9 cellular contexts compared by ENCODE assay signal in the genomic region with DNA sequence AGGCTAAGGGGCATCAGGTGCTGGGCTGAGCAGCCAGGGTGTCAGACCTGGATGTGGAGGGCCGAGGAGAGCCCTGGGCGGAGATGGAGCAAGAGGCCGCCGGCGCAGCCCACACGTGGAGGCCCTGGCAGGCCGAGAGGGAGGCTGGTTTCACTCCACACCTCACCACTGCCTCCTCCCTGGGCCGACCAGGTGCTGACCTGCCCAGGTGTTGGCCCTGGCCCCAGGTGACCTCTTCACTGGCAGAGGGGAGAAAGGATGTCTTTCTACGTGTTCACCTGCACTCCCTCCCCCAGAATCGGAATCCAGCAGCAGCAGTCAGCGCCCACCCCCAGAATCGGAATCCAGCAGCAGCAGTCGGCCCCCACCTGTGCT.
DNase-seq lines count a peak whose midpoint lies in the region; ATAC-seq and TF ChIP-seq lines count a peak whose summit lies in the region.
"Had no signal": no experiment of that assay in that cellular context is flagged by ENCODE, and none has a peak within 500 bp of the region (broad histone marks: within the 10 kb centered on the region; RNA-seq: fewer than 3 reads in every experiment).

No MANE protein-coding gene starts in this region.

- peaks cover 31% of the 10 kb centered on the region for H3K4me1 Mint-ChIP-seq in central memory CD8-positive, alpha-beta T cell
- H3K4me1 Mint-ChIP-seq in nephron = peaks cover 19% of the 10 kb centered on the region

- in situ Hi-C loops in GM13977 (cut with MboI; ENCODE audit: low pct_unique_long_range_greater_than_20kb, low sequenced_read_pairs, unreplicated experiment) = no loop called here

- H3K4me3 Mint-ChIP-seq in central memory CD8-positive, alpha-beta T cell = peak overlapping the region; percentile 63
- peak overlapping the region in 2 of 3 experiments; percentile 47 to 66 for H3K4me3 Mint-ChIP-seq in nephron

- H3K27ac Mint-ChIP-seq in central memory CD8-positive, alpha-beta T cell (ENCODE audit: low read depth) = no peak overlapping the region
- H3K27ac Mint-ChIP-seq in nephron = no peak overlapping the region

- DNase-seq in DMS53 treated with DMSO at 0.1 percent for 48 hours (lab: John Stamatoyannopoulos, UW; ENCODE audit: unreplicated experiment) (peak; percentile 17), NCI-H146 treated with DMSO at 0.1 percent for 48 hours (lab: John Stamatoyannopoulos, UW; ENCODE audit: unreplicated experiment) (peak; percentile 22), GM13977 (ENCODE audit: low spot score) (no peak), NCI-H2081 (lab: John Stamatoyannopoulos, UW) (no peak)
- no peak for DNase-seq in central memory CD8-positive, alpha-beta T cell (ENCODE audit: low spot score in 2 of 2)
- DNase-seq: anterior cingulate cortex, EL had no signal

- H3K27me3 Mint-ChIP-seq in central memory CD8-positive, alpha-beta T cell = no peaks in the 10 kb centered on the region
- H3K27me3 Mint-ChIP-seq in nephron (ENCODE audit: low read depth) = peaks cover 12% of the 10 kb centered on the region

- peaks cover 2% of the 10 kb centered on the region for H3K36me3 Mint-ChIP-seq in central memory CD8-positive, alpha-beta T cell (ENCODE audit: insufficient read depth)
- no peaks in the 10 kb centered on the region for H3K36me3 Mint-ChIP-seq in nephron (ENCODE audit: low read depth)

- no peak for TF ChIP-seq CTCF in nephron (IDR thresholded peaks at IDR 0.05; ENCODE audit: unreplicated experiment in 3 of 3)
- TF ChIP-seq CTCF in GM13977 (IDR thresholded peaks at IDR 0.05; ENCODE audit: extremely low read depth, insufficient read depth, missing control alignments) = no peak

- ATAC-seq in central memory CD8-positive, alpha-beta T cell (replicated peaks; ENCODE audit: extremely low read depth, poor library complexity, severe bottlenecking) = no peak
- ATAC-seq in HG03571 (IDR thresholded peaks at IDR 0.05; ENCODE audit: unreplicated experiment) = no peak

- H3K9me3 Mint-ChIP-seq in central memory CD8-positive, alpha-beta T cell = no peaks in the 10 kb centered on the region
- peaks cover 6% of the 10 kb centered on the region for H3K9me3 Mint-ChIP-seq in nephron

Comparison
In these comparisons a context has a peak if more than half of its experiments do, and no peak if none do; other contexts are left out.
1. DNase-seq: peak in DMS53 treated with DMSO at 0.1 percent for 48 hours (single experiment) and NCI-H146 treated with DMSO at 0.1 percent for 48 hours (single experiment); none in central memory CD8-positive, alpha-beta T cell (0 of 2), GM13977 (single experiment) and NCI-H2081 (0 of 2).